In genomic region chr15:29040367-29040745, GRCh38 we compare ENCODE assay signal across 17 cellular contexts.
DNase-seq lines count a peak whose midpoint lies in the region; ATAC-seq and TF ChIP-seq lines count a peak whose summit lies in the region.
"Had no signal": no experiment of that assay in that cellular context is flagged by ENCODE, and none has a peak within 500 bp of the region (broad histone marks: within the 10 kb centered on the region; RNA-seq: fewer than 3 reads in every experiment).

No MANE protein-coding gene starts in this region.

- TF ChIP-seq CTCF in WTC11 (IDR thresholded peaks at IDR 0.05) (no peak), dorsolateral prefrontal cortex (IDR thresholded peaks at IDR 0.05 in 54 of 56, conservative IDR thresholded peaks at IDR 0.05 in 2 of 56; ENCODE audit: low read depth in 1 of 56, partially characterized antibody in 56 of 56) (no peak), natural killer cell (IDR thresholded peaks at IDR 0.05) (no peak)

- H3K4me3 ChIP-seq in BLaER1 treated with 17β-estradiol and CSF1 and Interleukin-3, amounts not matched to agents 10 nM and 100 nM: no peak overlapping the region
- H3K4me3 ChIP-seq in dorsolateral prefrontal cortex: peak overlapping the region in 1 of 59 donors; percentile 1
- H3K4me3 ChIP-seq: esophagus muscularis mucosa, GM23248, pancreas had no signal

- peak overlapping the region; percentile 81; the same call in 1 of the 2 replicates for H3K27ac Mint-ChIP-seq in WTC11
- H3K27ac Mint-ChIP-seq in natural killer cell: peak overlapping the region; percentile 59 to 88

- H3K9ac ChIP-seq in BLaER1 treated with 17β-estradiol and CSF1 and Interleukin-3, amounts not matched to agents 10 nM and 100 nM: no peak overlapping the region
- H3K9ac ChIP-seq: GM23248 had no signal

- H4K20me1 ChIP-seq in BLaER1 treated with 17β-estradiol and CSF1 and Interleukin-3, amounts not matched to agents 10 nM and 100 nM: peaks cover 0 to 33% (median 6%) of the 10 kb centered on the region in 11 experiments; a peak in 5 of 22 replicates

- H3K36me3 ChIP-seq in BLaER1 treated with 17β-estradiol and CSF1 and Interleukin-3, amounts not matched to agents 10 nM and 100 nM: no peaks in the 10 kb centered on the region
- H3K36me3 ChIP-seq: BE2C, esophagus muscularis mucosa, pancreas had no signal

- peaks cover 5% of the 10 kb centered on the region for H3K9me3 Mint-ChIP-seq in WTC11
- H3K9me3 Mint-ChIP-seq in natural killer cell: no peaks in the 10 kb centered on the region

- no peaks in the 10 kb centered on the region for H3K27me3 ChIP-seq in BLaER1 treated with 17β-estradiol and CSF1 and Interleukin-3, amounts not matched to agents 10 nM and 100 nM
- H3K27me3 ChIP-seq in dorsolateral prefrontal cortex: no peaks in the 10 kb centered on the region
- H3K27me3 ChIP-seq: BE2C, esophagus muscularis mucosa, pancreas had no signal

- H3K4me3 Mint-ChIP-seq in WTC11 (no peak overlapping the region), natural killer cell (peak overlapping the region; percentile 25)

- no peak overlapping the region for H3K27ac ChIP-seq in BLaER1 treated with 17β-estradiol and CSF1 and Interleukin-3, amounts not matched to agents 10 nM and 100 nM
- peak overlapping the region in 52 of 59 donors; percentile 24 to 99 (median 93) for H3K27ac ChIP-seq in dorsolateral prefrontal cortex
- H3K27ac ChIP-seq: esophagus muscularis mucosa, GM23248, pancreas had no signal

- intact Hi-C loops in dorsolateral prefrontal cortex (cut with DNase I): loop anchor here (5.0 kb wide), 1 partner anchor 43 kb away; no protein-coding TSS in a partner anchor
- intact Hi-C loops in natural killer cell (cut with micrococcal nuclease): no loop called here
- intact Hi-C loops in left cardiac atrium (cut with DNase I): no loop called here

- H3K27me3 Mint-ChIP-seq in WTC11 (ENCODE audit: low read depth) (no peaks in the 10 kb centered on the region), natural killer cell (ENCODE audit: low read depth in 2 of 2) (no peaks in the 10 kb centered on the region)

- H3K4me2 ChIP-seq in BLaER1 treated with 17β-estradiol and CSF1 and Interleukin-3, amounts not matched to agents 10 nM and 100 nM: peak overlapping the region in 10 of 11 experiments; percentile 8 to 85 (median 66); a peak in 14 of 22 replicates

- no peak for DNase-seq in WTC11 (ENCODE audit: low spot score)
- peak in 3 of 10 donors; percentile 33 to 61 (median 47) for DNase-seq in dorsolateral prefrontal cortex
- DNase-seq in natural killer cell: no peak
- no peak for DNase-seq in left cardiac atrium
- no peak for DNase-seq in NCI-H1092 (lab: John Stamatoyannopoulos, UW)
- DNase-seq: BE2C; central memory CD4-positive, alpha-beta T cell; GM23248; mesenchymal stem cell; NCI-H146; NCI-H510A treated with DMSO at 0.1 percent for 48 hours; pancreas had no signal

- no peaks in the 10 kb centered on the region for H3K9me3 ChIP-seq in BLaER1 treated with 17β-estradiol and CSF1 and Interleukin-3, amounts not matched to agents 10 nM and 100 nM (replicated peaks in 1 of 11)
- H3K9me3 ChIP-seq: BE2C, esophagus muscularis mucosa, pancreas had no signal

- peaks cover 14 to 38% (median 33%) of the 10 kb centered on the region in 10 experiments for H3K4me1 ChIP-seq in BLaER1 treated with 17β-estradiol and CSF1 and Interleukin-3, amounts not matched to agents 10 nM and 100 nM
- H3K4me1 ChIP-seq: BE2C had no signal

- H3K36me3 Mint-ChIP-seq in WTC11 (no peaks in the 10 kb centered on the region), natural killer cell (no peaks in the 10 kb centered on the region)

- ATAC-seq in WTC11 (peak; percentile 33; the same call in 1 of the 2 replicates), natural killer cell (no peak), GM19023 (IDR thresholded peaks at IDR 0.05; ENCODE audit: unreplicated experiment) (no peak), left cardiac atrium (no peak), HG02763 (IDR thresholded peaks at IDR 0.05; ENCODE audit: unreplicated experiment) (no peak)
- ATAC-seq: Panc1, pancreas had no signal

- POLR2A ChIA-PET in WTC11 (lab: Charles Lee): no interaction called here

- CTCF ChIA-PET in WTC11 (lab: Charles Lee): interaction anchor here (1.0 to 2.7 kb wide), 3 partner anchors 50 to 941 kb away, joined by 3 to 13 read pairs (median 8); partner anchors contain the start of gene OCA2

- peaks cover 26% of the 10 kb centered on the region for H3K4me1 Mint-ChIP-seq in WTC11
- peaks cover 62 to 80% of the 10 kb centered on the region in 2 donors for H3K4me1 Mint-ChIP-seq in natural killer cell

TF ChIP-seq in WTC11, 78 proteins besides CTCF, POLR2A, EP300 and RAD21:
- TF ChIP-seq ZMAT4 (CRISPR knock-in tag; IDR thresholded peaks at IDR 0.05): no peak
- no peak for TF ChIP-seq FOXK1 (CRISPR knock-in tag; IDR thresholded peaks at IDR 0.05)

Comparison
In these comparisons a context has a peak if more than half of its experiments do, and no peak if none do; other contexts are left out.
1. H3K27ac ChIP-seq: peak in dorsolateral prefrontal cortex (52 of 59); none in BLaER1 treated with 17β-estradiol and CSF1 and Interleukin-3, amounts not matched to agents 10 nM and 100 nM (0 of 11).
2. intact Hi-C loops: an anchor here in dorsolateral prefrontal cortex (5.0 kb wide); none called in natural killer cell and left cardiac atrium.